Comparison of ENCODE assay signal across 1 cellular context in genomic region chr2:75709297-75709696, GRCh38.
TF ChIP-seq lines count a peak whose summit lies in the region.

No MANE protein-coding gene starts in this region.

TF ChIP-seq in HCT116, 20 proteins besides CTCF, POLR2A, EP300 and RAD21 (continued from another document):
- no peak for TF ChIP-seq ZBTB33 (IDR thresholded peaks at IDR 0.05; ENCODE audit: extremely low read depth, insufficient replicate concordance, low read length)
- no peak for TF ChIP-seq SP1 (IDR thresholded peaks at IDR 0.05; ENCODE audit: low read depth)
